25 cellular contexts compared by ENCODE assay signal in genomic region chr10:133114251-133114650, GRCh38. TPM values are rescaled to one million over a fixed set of nuclear protein-coding genes. Genes with fewer than 3 reads are reported as not detected.
"Had no signal": no experiment of that assay in that cellular context is flagged by ENCODE, and none has a peak within 500 bp of the region (broad histone marks: within the 10 kb centered on the region; RNA-seq: fewer than 3 reads in every experiment).

No MANE protein-coding gene starts in this region.

- H3K27ac ChIP-seq: KMS-11, SJSA1, SK-N-MC had no signal

- DNase-seq: Kasumi-1, MM.1S, NCI-H1092 treated with DMSO at 0.1 percent for 48 hours, NCI-H1436, NCI-H187, NCI-H2029, NCI-H2081 treated with DMSO at 0.1 percent for 48 hours, NCI-H2171, NCI-H226, NCI-H446, NCI-H510A, NCI-H524 treated with DMSO at 0.1 percent for 48 hours, NCI-H69, NCI-H774, Right ventricle myocardium superior, RPMI8226, SIG-M5 had no signal

- H3K27ac Mint-ChIP-seq: IgD-negative memory B cell had no signal

- H3K9me3 ChIP-seq: SJSA1 had no signal

- H3K27me3 ChIP-seq: SJSA1 had no signal

- ATAC-seq: K562 had no signal

- H3K4me1 ChIP-seq: SJSA1 had no signal

- H3K36me3 Mint-ChIP-seq: IgD-negative memory B cell had no signal

- H3K9ac ChIP-seq: KMS-11 had no signal

- H3K4me1 Mint-ChIP-seq: IgD-negative memory B cell had no signal

- H3K4me3 Mint-ChIP-seq: IgD-negative memory B cell had no signal

- H3K4me2 ChIP-seq: KMS-11 had no signal

- H3K4me3 ChIP-seq: K562, SJSA1, SK-N-MC had no signal

- H3K27me3 Mint-ChIP-seq: IgD-negative memory B cell had no signal

- H3K36me3 ChIP-seq: SJSA1 had no signal

- FAIRE-seq: HTR-8/SVneo, K562, RCC 7860 had no signal

RNA-seq across cellular contexts. Expression of gene ADGRA1, which starts 26.5 kb away (rescaled TPM):
- total RNA-seq: K562, M059J, Right ventricle myocardium superior, SJSA1 had no signal
- polyA plus RNA-seq: IgD-negative memory B cell, K562 had no signal

RNA-seq across cellular contexts. Expression of gene KNDC1, which starts 45.8 kb away (rescaled TPM):
- total RNA-seq: M059J, Right ventricle myocardium superior had no signal
